In genomic region chr2:69298862-69299261, GRCh38 we compare ENCODE assay signal across 1 cellular context.
TF ChIP-seq lines count a peak whose summit lies in the region.

No MANE protein-coding gene starts in this region.

TF ChIP-seq in GM23338, 12 proteins besides CTCF, POLR2A, EP300 and RAD21 (continued from another document):
- no peak for TF ChIP-seq NANOG (IDR thresholded peaks at IDR 0.05; ENCODE audit: borderline replicate concordance)
- TF ChIP-seq ETS1 (IDR thresholded peaks at IDR 0.05) = no peak
